1 cellular context compared by ENCODE assay signal in genomic region chr9:127553793-127554192, GRCh38.
TF ChIP-seq lines count a peak whose summit lies in the region.

No MANE protein-coding gene starts in this region.

TF ChIP-seq in K562, 482 proteins besides CTCF, POLR2A, EP300 and RAD21:
- TF ChIP-seq MBD1 (CRISPR knock-in tag; IDR thresholded peaks at IDR 0.05) (no peak), KDM1A (IDR thresholded peaks at IDR 0.05) (no peak), HOMEZ (CRISPR knock-in tag; IDR thresholded peaks at IDR 0.05) (no peak), AFF1 (IDR thresholded peaks at IDR 0.05; ENCODE audit: low read depth in 1 of 2, partially characterized antibody in 2 of 2) (no peak), ZFPM2 (CRISPR knock-in tag; IDR thresholded peaks at IDR 0.05) (no peak)
TF ChIP-seq in K562: peak in this region for 0.
